Comparison of ENCODE assay signal across 11 cellular contexts in the genomic region with DNA sequence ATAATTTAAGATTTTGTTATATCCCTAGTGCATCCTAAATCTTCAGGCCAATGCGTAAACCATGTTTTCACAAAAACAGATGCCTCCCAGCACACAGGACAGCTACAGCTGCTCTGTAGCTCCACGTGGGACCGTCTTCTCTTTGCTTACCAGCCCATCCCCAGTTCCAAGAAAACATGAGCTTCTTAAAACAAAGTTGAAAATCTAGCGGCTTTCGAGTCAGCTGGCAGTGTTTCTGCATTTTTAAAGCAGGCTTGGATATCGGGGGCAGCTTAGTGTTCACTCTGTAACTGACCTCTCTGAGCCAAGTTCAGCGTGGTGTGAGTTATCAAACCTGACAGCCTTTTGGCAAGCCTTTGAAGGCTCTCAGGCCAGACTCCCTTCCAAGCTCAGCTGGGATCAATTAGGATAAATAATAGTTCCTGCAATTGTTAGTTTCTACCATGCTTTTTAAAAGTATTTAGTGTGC.
DNase-seq lines count a peak whose midpoint lies in the region; ATAC-seq, FAIRE-seq and TF ChIP-seq lines count a peak whose summit lies in the region.
"Had no signal": no experiment of that assay in that cellular context is flagged by ENCODE, and none has a peak within 500 bp of the region (broad histone marks: within the 10 kb centered on the region; RNA-seq: fewer than 3 reads in every experiment).

No MANE protein-coding gene starts in this region.

- H3K27me3 ChIP-seq in MG63 = no peaks in the 10 kb centered on the region
- no peaks in the 10 kb centered on the region for H3K27me3 ChIP-seq in thoracic aorta (replicated peaks; ENCODE audit: insufficient read depth)

- no peaks in the 10 kb centered on the region; the same call in 1 of the 2 replicates for H3K9me3 ChIP-seq in MG63
- peaks cover 4% of the 10 kb centered on the region for H3K9me3 ChIP-seq in thoracic aorta

- H3K4me1 ChIP-seq in thoracic aorta (ENCODE audit: control insufficient read depth in 1 of 2, low read depth in 2 of 2) = peaks cover 7 to 15% of the 10 kb centered on the region in 2 donors

- H3K4me3 ChIP-seq in MG63 (peak overlapping the region; percentile 27), thoracic aorta (peak overlapping the region; percentile 52)

- H3K36me3 ChIP-seq in MG63 (peaks cover 3% of the 10 kb centered on the region; the same call in 1 of the 2 replicates), thoracic aorta (no peaks in the 10 kb centered on the region)

- no peak for TF ChIP-seq CTCF in thoracic aorta (IDR thresholded peaks at IDR 0.05)

- ATAC-seq in thoracic aorta (ENCODE audit: insufficient number of reproducible peaks, low FRiP score, low read depth) (no peak), GM19452 (IDR thresholded peaks at IDR 0.05; ENCODE audit: unreplicated experiment) (no peak), GM18517 (IDR thresholded peaks at IDR 0.05; ENCODE audit: unreplicated experiment) (no peak)

- DNase-seq in MG63 (peak; percentile 78), medulla oblongata (ENCODE audit: extremely low spot score) (peak; percentile 27), thoracic aorta (ENCODE audit: low spot score) (no peak), HuH-7 (ENCODE audit: low spot score) (no peak), SHP77 (lab: John Stamatoyannopoulos, UW) (no peak)
- DNase-seq: DND-41, NCI-H774, posterior cingulate gyrus had no signal

- H3K27ac ChIP-seq in thoracic aorta = peak overlapping the region; percentile 11 to 67

- FAIRE-seq in endometrium (lab: Jason Lieb, UNC) = peak; percentile 99

Comparison
In these comparisons a context has a peak if more than half of its experiments do, and no peak if none do; other contexts are left out.
1. DNase-seq: peak in MG63 (single experiment) and medulla oblongata (single experiment); none in thoracic aorta (single experiment), HuH-7 (single experiment) and SHP77 (0 of 2).